ENCODE assay signal across 1 cellular context in genomic region chr9:18141681-18142080, GRCh38.
TF ChIP-seq lines count a peak whose summit lies in the region.

No MANE protein-coding gene starts in this region.

TF ChIP-seq in GM23338, 12 proteins besides CTCF, POLR2A, EP300 and RAD21 (continued from another document):
- TF ChIP-seq ZNF462 (CRISPR knock-in tag; IDR thresholded peaks at IDR 0.05) (no peak), STAT1 (IDR thresholded peaks at IDR 0.05; ENCODE audit: unreplicated experiment) (no peak), ZNF331 (CRISPR knock-in tag; IDR thresholded peaks at IDR 0.05; ENCODE audit: low read depth) (no peak), EZH2phosphoT487 (IDR thresholded peaks at IDR 0.05; ENCODE audit: unreplicated experiment) (no peak)
